ENCODE assay signal across 19 cellular contexts in genomic region chr20:31890646-31891045, GRCh38. TPM values are rescaled to one million over a fixed set of nuclear protein-coding genes. Genes with fewer than 3 reads are reported as not detected.
DNase-seq lines count a peak whose midpoint lies in the region; ATAC-seq and TF ChIP-seq lines count a peak whose summit lies in the region.
"Had no signal": no experiment of that assay in that cellular context is flagged by ENCODE, and none has a peak within 500 bp of the region (broad histone marks: within the 10 kb centered on the region; RNA-seq: fewer than 3 reads in every experiment).

No MANE protein-coding gene starts in this region.

- H3K23ac ChIP-seq in neuronal stem cell (ENCODE audit: low read depth, low read length, poor library complexity): no peak overlapping the region

- H3K14ac ChIP-seq in neuronal stem cell (ENCODE audit: low read length): no peak overlapping the region

- H2BK5ac ChIP-seq in neuronal stem cell (ENCODE audit: low read length): no peak overlapping the region

- H4K8ac ChIP-seq in neuronal stem cell (ENCODE audit: low read depth, low read length): peak overlapping the region; percentile 17

- H3K9ac ChIP-seq in neuronal stem cell (ENCODE audit: low read depth, low read length, poor library complexity): no peak overlapping the region
- H3K9ac ChIP-seq: BLaER1 had no signal

- H3K4me1 ChIP-seq in neuronal stem cell (ENCODE audit: control insufficient read depth in 2 of 2, insufficient read depth in 1 of 2, low read depth in 1 of 2, low read length in 2 of 2) (no peaks in the 10 kb centered on the region), Peyer's patch (no peaks in the 10 kb centered on the region)

- no peak overlapping the region for H2BK15ac ChIP-seq in neuronal stem cell (ENCODE audit: low read length)

- H3K27me3 ChIP-seq in neuronal stem cell (ENCODE audit: control insufficient read depth in 3 of 3, insufficient read depth in 3 of 3, low read depth in 1 of 3, low read length in 3 of 3) (peaks cover 0 to 3% (median 0%) of the 10 kb centered on the region in 3 experiments), Peyer's patch (no peaks in the 10 kb centered on the region)
- H3K27me3 ChIP-seq: BLaER1 had no signal

- peak; percentile 66 for DNase-seq in NCI-H82 (lab: John Stamatoyannopoulos, UW)
- DNase-seq in NCI-H82 treated with DMSO at 0.1 percent for 48 hours (lab: John Stamatoyannopoulos, UW; ENCODE audit: unreplicated experiment): no peak
- peak; percentile 58 for DNase-seq in cerebellar cortex (ENCODE audit: low spot score)
- DNase-seq in neuronal stem cell (ENCODE audit: low spot score): no peak
- no peak for DNase-seq in activated naive CD4-positive, alpha-beta T cell treated with Interleukin-2 at 50 U/mL for 16 hours
- DNase-seq in Peyer's patch: no peak
- DNase-seq: 8988T; CD4-positive, alpha-beta memory T cell; DMS153; DMS79; GF-D8; GOT3; H9; IMR-90 had no signal

- H2AK5ac ChIP-seq in neuronal stem cell (ENCODE audit: low read depth, low read length): no peak overlapping the region

- H3K27ac ChIP-seq in neuronal stem cell (replicated peaks; ENCODE audit: low read length): no peak overlapping the region
- H3K27ac ChIP-seq in Peyer's patch: no peak overlapping the region
- H3K27ac ChIP-seq: BLaER1 had no signal

- no peak overlapping the region for H3K18ac ChIP-seq in neuronal stem cell (ENCODE audit: low read length)

- H2BK12ac ChIP-seq in neuronal stem cell (ENCODE audit: low read length): no peak overlapping the region

- no peak for TF ChIP-seq POLR2A in Peyer's patch (IDR thresholded peaks at IDR 0.05)

- no CpG with 5 or more reads among the region's 8 CpGs for whole genome bisulfite sequencing in neuronal stem cell (ENCODE audit: extremely low coverage in 2 of 2, insufficient read length in 2 of 2, insufficient replicate concordance in 1 of 2), 2 donors

- H3K4me3 ChIP-seq in neuronal stem cell (ENCODE audit: low read length in 2 of 2) (no peak overlapping the region), Peyer's patch (no peak overlapping the region)
- H3K4me3 ChIP-seq: BLaER1 had no signal

- no peaks in the 10 kb centered on the region for H3K36me3 ChIP-seq in neuronal stem cell (replicated peaks in 1 of 2; ENCODE audit: control insufficient read depth in 2 of 2, insufficient read depth in 2 of 2, low read length in 2 of 2)
- no peaks in the 10 kb centered on the region for H3K36me3 ChIP-seq in Peyer's patch
- H3K36me3 ChIP-seq: BLaER1 had no signal

- H3K4me2 ChIP-seq in neuronal stem cell (ENCODE audit: insufficient read depth, low read length, poor library complexity, severe bottlenecking): no peak overlapping the region
- H3K4me2 ChIP-seq: BLaER1 had no signal

- H3K4ac ChIP-seq in neuronal stem cell (ENCODE audit: low read length): no peak overlapping the region

- H3K9me3 ChIP-seq in neuronal stem cell (replicated peaks in 1 of 2; ENCODE audit: control insufficient read depth in 2 of 2, insufficient read depth in 1 of 2, low read depth in 1 of 2, low read length in 2 of 2) (no peaks in the 10 kb centered on the region), Peyer's patch (no peaks in the 10 kb centered on the region)

- no peak overlapping the region for H2BK120ac ChIP-seq in neuronal stem cell (ENCODE audit: low read depth, low read length)

- no peak overlapping the region for H4K91ac ChIP-seq in neuronal stem cell (ENCODE audit: low read depth, low read length, poor library complexity)

- no peak for ATAC-seq in HG03108 (IDR thresholded peaks at IDR 0.05; ENCODE audit: unreplicated experiment)

- H3K79me1 ChIP-seq in neuronal stem cell (ENCODE audit: low read depth, low read length): no peaks in the 10 kb centered on the region

- no peak overlapping the region for H2AFZ ChIP-seq in neuronal stem cell (ENCODE audit: low read length)

- TF ChIP-seq CTCF in Peyer's patch (IDR thresholded peaks at IDR 0.05): no peak

RNA-seq across cellular contexts. Expression of gene TTLL9, which starts 20.2 kb away (rescaled TPM):
- polyA plus RNA-seq in neuronal stem cell (2013, experiment 1 of 2): 0.38 TPM
- polyA plus RNA-seq in neuronal stem cell (2013, experiment 2 of 2): 0.48 TPM
- total RNA-seq in Peyer's patch: 1 to 10 TPM in 1 of 4 donors, under 1 TPM in 1, not detected in 2; 0.47 to 1.7 TPM
- total RNA-seq: A673; CD4-positive, alpha-beta memory T cell; IMR-90 had no signal
- polyA plus RNA-seq: AG04450, CD14-positive monocyte, IMR-90 had no signal

RNA-seq across cellular contexts. Expression of gene DUSP15, which starts 20.3 kb away (rescaled TPM):
- 2.1 TPM for polyA plus RNA-seq in neuronal stem cell (2013, experiment 1 of 2)
- polyA plus RNA-seq in neuronal stem cell (2013, experiment 2 of 2): 2.1 TPM
- 10 to 100 TPM in 1 of 4 donors, 1 to 10 TPM in 2, under 1 TPM in 1; 0.53 to 19.8 (median 2.3) TPM for total RNA-seq in Peyer's patch
- total RNA-seq: A673; CD4-positive, alpha-beta memory T cell; IMR-90 had no signal
- polyA plus RNA-seq: AG04450; CD14-positive monocyte; CD4-positive, alpha-beta memory T cell; IMR-90 had no signal

RNA-seq across cellular contexts. Expression of gene FOXS1, which starts 45.2 kb away (rescaled TPM):
- polyA plus RNA-seq in neuronal stem cell (2013, experiment 1 of 2): 1.1 TPM
- polyA plus RNA-seq in neuronal stem cell (2013, experiment 2 of 2): 0.84 TPM
- total RNA-seq in Peyer's patch: not detected
- total RNA-seq: A673; CD4-positive, alpha-beta memory T cell; IMR-90 had no signal
- polyA plus RNA-seq: AG04450; CD14-positive monocyte; CD4-positive, alpha-beta memory T cell; IMR-90 had no signal

Comparison
In these comparisons a context has a peak if more than half of its experiments do, and no peak if none do; other contexts are left out.
1. DNase-seq: peak in NCI-H82 (single experiment) and cerebellar cortex (single experiment); none in NCI-H82 treated with DMSO at 0.1 percent for 48 hours (single experiment), neuronal stem cell (single experiment), activated naive CD4-positive, alpha-beta T cell treated with Interleukin-2 at 50 U/mL for 16 hours (single experiment) and Peyer's patch (0 of 3).